Comparison of ENCODE assay signal across 20 cellular contexts in genomic region chr15:25990245-25990644, GRCh38.
DNase-seq lines count a peak whose midpoint lies in the region; ATAC-seq and TF ChIP-seq lines count a peak whose summit lies in the region.
"Had no signal": no experiment of that assay in that cellular context is flagged by ENCODE, and none has a peak within 500 bp of the region (broad histone marks: within the 10 kb centered on the region; RNA-seq: fewer than 3 reads in every experiment).

No MANE protein-coding gene starts in this region.

- H3K9me3 ChIP-seq in sigmoid colon: no peaks in the 10 kb centered on the region
- H3K9me3 ChIP-seq: BE2C, HAP-1 had no signal

- H3K36me3 ChIP-seq in sigmoid colon: no peaks in the 10 kb centered on the region
- H3K36me3 ChIP-seq: BE2C, HAP-1 had no signal

- 87 to 89% methylated on average over 12 of the region's 12 CpGs for WGBS in sigmoid colon, 2 donors

- H3K27me3 ChIP-seq in sigmoid colon: no peaks in the 10 kb centered on the region
- H3K27me3 ChIP-seq: BE2C had no signal

- TF ChIP-seq EP300 in sigmoid colon (IDR thresholded peaks at IDR 0.05): no peak

- no peak overlapping the region for H3K4me3 ChIP-seq in sigmoid colon
- H3K4me3 ChIP-seq: GM12878, GM23248, HAP-1 had no signal

- intact Hi-C loops in head of caudate nucleus (cut with DNase I): no loop called here
- intact Hi-C loops in sigmoid colon (cut with DNase I): no loop called here

- TF ChIP-seq CTCF in sigmoid colon (IDR thresholded peaks at IDR 0.05): no peak

- DNase-seq in RPMI8226: peak; percentile 7
- peak in 23 of 61 donors; percentile 6 to 76 (median 21) for DNase-seq in caudate nucleus (lab: John Stamatoyannopoulos, UW)
- peak in 26 of 42 donors; percentile 4 to 74 (median 37) for DNase-seq in head of caudate nucleus
- peak; percentile 57 for DNase-seq in superior temporal gyrus (ENCODE audit: extremely low spot score)
- no peak for DNase-seq in sigmoid colon
- no peak for DNase-seq in activated CD4-positive, alpha-beta T cell treated with anti-CD3 and anti-CD28 coated beads, Interleukin-2, amount 50 U/mL, for 1 hour
- DNase-seq: BE2C; C1 segment of cervical spinal cord; CD4-positive, CD25-positive, alpha-beta regulatory T cell; CD8-positive, alpha-beta memory T cell; COR-L47; DMS 273 treated with DMSO at 0.1 percent for 48 hours; DMS53; DND-41; EL; GM23248; IMR-90 had no signal

- no peaks in the 10 kb centered on the region for H3K4me1 ChIP-seq in sigmoid colon
- H3K4me1 ChIP-seq: BE2C, HAP-1 had no signal

- no peak for ATAC-seq in GM21526 (IDR thresholded peaks at IDR 0.05; ENCODE audit: low FRiP score, unreplicated experiment)
- ATAC-seq: GM12878 had no signal

- no peak for TF ChIP-seq POLR2A in sigmoid colon (IDR thresholded peaks at IDR 0.05)

- peak overlapping the region; percentile 83 for H3K27ac ChIP-seq in caudate nucleus (ENCODE audit: low read depth, low read length)
- H3K27ac ChIP-seq in sigmoid colon: no peak overlapping the region
- H3K27ac ChIP-seq: GM23248 had no signal

Comparison
In these comparisons a context has a peak if more than half of its experiments do, and no peak if none do; other contexts are left out.
1. DNase-seq: peak in RPMI8226 (single experiment), head of caudate nucleus (26 of 42) and superior temporal gyrus (single experiment); none in sigmoid colon (single experiment) and activated CD4-positive, alpha-beta T cell treated with anti-CD3 and anti-CD28 coated beads, Interleukin-2, amount 50 U/mL, for 1 hour (single experiment).